11 cellular contexts compared by ENCODE assay signal in genomic region chr7:27808626-27809025, GRCh38.
A peak's percentile ranks its signal among the peaks of the same experiment; 100 is the strongest.
DNase-seq lines count a peak whose midpoint lies in the region; ATAC-seq and TF ChIP-seq lines count a peak whose summit lies in the region.
"Had no signal": no experiment of that assay in that cellular context is flagged by ENCODE, and none has a peak within 500 bp of the region (broad histone marks: within the 10 kb centered on the region; RNA-seq: fewer than 3 reads in every experiment).

No MANE protein-coding gene starts in this region.

- in situ Hi-C loops in astrocyte of the cerebellum (cut with HindIII; ENCODE audit: low sequenced_read_pairs) = no loop called here

- intact Hi-C loops in Right ventricle myocardium inferior (cut with DNase I) = no loop called here
- intact Hi-C loops in cardiac septum (cut with DNase I) = no loop called here
- intact Hi-C loops in heart left ventricle (cut with DNase I) = loop anchor here in 2 of 10 donors (10.0 kb wide), 2 partner anchors 206 to 286 kb away; no protein-coding TSS in a partner anchor
- intact Hi-C loops in tibial artery (cut with DNase I; ENCODE audit: low total_unique reads) = no loop called here

- H3K4me1 ChIP-seq in heart left ventricle = peaks cover 0 to 17% (median 9%) of the 10 kb centered on the region in 12 donors
- H3K4me1 ChIP-seq in tibial artery = peaks cover 0 to 25% (median 8%) of the 10 kb centered on the region in 4 donors
- no peaks in the 10 kb centered on the region for H3K4me1 ChIP-seq in effector memory CD4-positive, alpha-beta T cell (ENCODE audit: control insufficient read depth, insufficient read depth, low read length, poor library complexity, severe bottlenecking)

- ATAC-seq in Right ventricle myocardium inferior = peak; percentile 40
- peak; percentile 68 to 88 (median 78) for ATAC-seq in heart left ventricle

- H3K36me3 ChIP-seq in heart left ventricle (peaks cover 0 to 21% (median 2%) of the 10 kb centered on the region in 9 donors), tibial artery (peaks cover 0 to 11% (median 3%) of the 10 kb centered on the region in 3 donors)
- H3K36me3 ChIP-seq in effector memory CD4-positive, alpha-beta T cell (ENCODE audit: control insufficient read depth, insufficient read depth, low read length) = peaks cover 8% of the 10 kb centered on the region

- TF ChIP-seq POLR2A in heart left ventricle (IDR thresholded peaks at IDR 0.05) = no peak

- WGBS in heart left ventricle, 4 donors = 49 to 59% (median 52%) methylated on average over 2 of the region's 2 CpGs

- DNase-seq in Right ventricle myocardium inferior (ENCODE audit: missing footprints) = no peak
- DNase-seq in cardiac septum (ENCODE audit: low spot score) = no peak
- DNase-seq in astrocyte of the cerebellum (ENCODE audit: low read depth) = peak; percentile 18
- no peak for DNase-seq in heart left ventricle
- DNase-seq in tibial artery = no peak
- DNase-seq in NCI-H2029 treated with DMSO at 0.1 percent for 48 hours (lab: John Stamatoyannopoulos, UW) = no peak
- no peak for DNase-seq in NOMO-1 (lab: John Stamatoyannopoulos, UW; ENCODE audit: unreplicated experiment in 2 of 2)
- DNase-seq in effector memory CD4-positive, alpha-beta T cell = no peak
- DNase-seq: activated effector memory CD4-positive, alpha-beta T cell treated with Interleukin-2 at 50 U/mL for 16 hours; NCI-H510A treated with DMSO at 0.1 percent for 48 hours; stimulated activated naive CD4-positive, alpha-beta T cell treated with Interleukin-2 at 50 U/mL for 16 hours had no signal

- H3K27me3 ChIP-seq in heart left ventricle = no peaks in the 10 kb centered on the region
- no peaks in the 10 kb centered on the region for H3K27me3 ChIP-seq in tibial artery
- no peaks in the 10 kb centered on the region for H3K27me3 ChIP-seq in effector memory CD4-positive, alpha-beta T cell (replicated peaks; ENCODE audit: control insufficient read depth, insufficient read depth, low read length, poor library complexity, severe bottlenecking)

- H3K9me3 ChIP-seq in heart left ventricle (no peaks in the 10 kb centered on the region), tibial artery (no peaks in the 10 kb centered on the region)
- no peaks in the 10 kb centered on the region for H3K9me3 ChIP-seq in effector memory CD4-positive, alpha-beta T cell (ENCODE audit: control insufficient read depth, low read length)

- H3K27ac ChIP-seq in heart left ventricle = peak overlapping the region in 8 of 12 donors; percentile 5 to 39 (median 22)
- H3K27ac ChIP-seq in tibial artery = peak overlapping the region; percentile 20 to 30
- H3K27ac ChIP-seq in effector memory CD4-positive, alpha-beta T cell (ENCODE audit: insufficient read depth, low read length, poor library complexity, severe bottlenecking) = no peak overlapping the region

- TF ChIP-seq CTCF in astrocyte of the cerebellum (IDR thresholded peaks at IDR 0.05; ENCODE audit: low read depth, low read length, missing control alignments) = no peak
- no peak for TF ChIP-seq CTCF in heart left ventricle (IDR thresholded peaks at IDR 0.05)
- TF ChIP-seq CTCF in tibial artery (IDR thresholded peaks at IDR 0.05) = no peak

- H3K4me3 ChIP-seq in astrocyte of the cerebellum (ENCODE audit: low read depth, low read length) = no peak overlapping the region
- no peak overlapping the region for H3K4me3 ChIP-seq in heart left ventricle
- H3K4me3 ChIP-seq in tibial artery = no peak overlapping the region
- H3K4me3 ChIP-seq in effector memory CD4-positive, alpha-beta T cell (ENCODE audit: insufficient read depth, low read depth, low read length, poor library complexity, severe bottlenecking) = no peak overlapping the region
